1 cellular context compared by ENCODE assay signal in the genomic region with DNA sequence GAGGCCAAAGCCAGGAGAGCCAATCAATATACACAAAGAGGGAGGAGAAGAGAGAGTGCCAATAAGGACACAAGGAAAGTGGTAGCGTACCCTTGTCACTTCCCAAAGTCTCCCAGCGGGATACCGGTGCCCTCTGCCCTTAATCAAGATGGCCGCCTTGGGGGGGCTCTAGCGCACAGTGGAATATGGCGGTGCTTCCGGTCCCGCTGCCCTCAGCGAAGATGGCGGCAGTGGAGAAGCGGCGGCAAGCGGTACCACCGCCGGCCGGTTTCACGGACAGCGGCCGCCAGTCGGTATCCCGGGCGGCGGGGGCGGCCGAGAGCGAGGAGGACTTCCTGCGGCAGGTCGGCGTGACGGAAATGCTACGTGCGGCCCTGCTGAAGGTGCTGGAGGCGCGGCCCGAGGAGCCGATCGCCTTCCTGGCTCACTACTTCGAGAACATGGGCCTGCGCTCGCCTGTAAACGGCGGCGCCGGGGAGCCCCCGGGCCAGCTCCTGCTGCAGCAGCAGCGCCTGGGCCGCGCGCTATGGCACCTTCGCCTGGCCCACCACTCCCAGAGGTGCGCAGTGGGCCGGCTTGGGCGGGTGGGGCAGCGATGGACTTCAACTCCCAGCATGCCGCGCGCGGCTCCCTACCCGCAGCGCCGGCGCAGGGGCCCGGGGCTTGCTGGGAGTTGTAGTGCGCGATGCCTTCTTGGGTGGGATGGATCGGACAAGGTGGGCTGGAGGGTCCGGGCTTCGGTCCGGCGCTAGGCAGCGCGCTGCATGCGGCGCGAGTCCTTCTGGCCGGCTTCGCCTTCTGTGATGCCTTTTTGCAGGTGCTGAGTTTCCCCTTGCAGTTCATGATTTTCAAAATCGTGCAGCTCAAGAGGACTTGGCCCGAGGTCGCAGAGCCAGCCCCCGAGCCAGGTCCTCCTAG.
A peak's percentile ranks its signal among the peaks of the same experiment; 100 is the strongest.
TF ChIP-seq lines count a peak whose summit lies in the region.

A gene with protein sequence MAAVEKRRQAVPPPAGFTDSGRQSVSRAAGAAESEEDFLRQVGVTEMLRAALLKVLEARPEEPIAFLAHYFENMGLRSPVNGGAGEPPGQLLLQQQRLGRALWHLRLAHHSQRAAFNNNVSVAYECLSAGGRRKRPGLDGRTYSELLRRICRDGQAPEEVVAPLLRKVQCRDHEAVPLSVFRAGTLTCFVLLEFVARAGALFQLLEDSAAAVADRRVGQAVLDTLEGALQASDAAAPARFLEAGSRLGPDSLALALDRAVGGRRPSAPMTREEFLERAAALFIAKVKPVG (plus strand): TSS at position 212 of the 918 bp plus-strand sequence. CDS start 10 bp downstream, at position 222.

TF ChIP-seq in HepG2, 621 proteins besides CTCF, POLR2A, EP300 and RAD21 (continued from another document and continues in another):
- TF ChIP-seq RXRA (CRISPR knock-in tag; IDR thresholded peaks at IDR 0.05) (peak; percentile 42; the same call in 1 of the 2 replicates), LCORL (IDR thresholded peaks at IDR 0.05) (peak; percentile 79; the same call in 1 of the 2 replicates), LCORL (CRISPR knock-in tag; IDR thresholded peaks at IDR 0.05) (peak; percentile 50; the same call in 1 of the 2 replicates), NPAS2 (CRISPR knock-in tag; IDR thresholded peaks at IDR 0.05; ENCODE audit: borderline replicate concordance) (no peak), ZNF605 (CRISPR knock-in tag; IDR thresholded peaks at IDR 0.05) (peak; percentile 39), MTA3 (CRISPR knock-in tag; IDR thresholded peaks at IDR 0.05) (no peak), ZFP1 (CRISPR knock-in tag; IDR thresholded peaks at IDR 0.05) (no peak), TCF7 (IDR thresholded peaks at IDR 0.05; ENCODE audit: low read depth) (no peak), KLF6 (CRISPR knock-in tag; IDR thresholded peaks at IDR 0.05) (no peak), RBM22 (optimal IDR thresholded peaks at IDR 0.05; ENCODE audit: low read length) (no peak), MED13 (CRISPR knock-in tag; IDR thresholded peaks at IDR 0.05) (0 out of 2 replicates have a peak, but pooled peaks have one; percentile 45), NFYB (CRISPR knock-in tag; IDR thresholded peaks at IDR 0.05) (peak; percentile 78), TAF1 (CRISPR knock-in tag; IDR thresholded peaks at IDR 0.05) (peak; percentile 96), TOPORS (CRISPR knock-in tag; IDR thresholded peaks at IDR 0.05) (peak; percentile 40; the same call in 1 of the 2 replicates), ZNF205 (CRISPR knock-in tag; IDR thresholded peaks at IDR 0.05) (no peak), IKZF4 (CRISPR knock-in tag; IDR thresholded peaks at IDR 0.05; ENCODE audit: borderline replicate concordance, low read depth, not compliant biosample characterization) (peak; percentile 47), MEIS2 (CRISPR knock-in tag; IDR thresholded peaks at IDR 0.05) (no peak; the same call in 1 of the 2 replicates), FOXO1 (CRISPR knock-in tag; IDR thresholded peaks at IDR 0.05) (0 out of 2 replicates have a peak, but pooled peaks have one; percentile 4), ZNF615 (CRISPR knock-in tag; IDR thresholded peaks at IDR 0.05; ENCODE audit: borderline replicate concordance) (peak; percentile 85; the same call in 1 of the 2 replicates), TSC22D2 (CRISPR knock-in tag; IDR thresholded peaks at IDR 0.05; ENCODE audit: borderline replicate concordance) (no peak), SOX6 (IDR thresholded peaks at IDR 0.05) (no peak), SOX6 (CRISPR knock-in tag; IDR thresholded peaks at IDR 0.05) (no peak; the same call in 1 of the 2 replicates), PHF20 (CRISPR knock-in tag; IDR thresholded peaks at IDR 0.05) (peak; percentile 51), ZFP82 (CRISPR knock-in tag; IDR thresholded peaks at IDR 0.05; ENCODE audit: borderline replicate concordance) (peak; percentile 86; the same call in 1 of the 2 replicates), ZNF747 (CRISPR knock-in tag; IDR thresholded peaks at IDR 0.05; ENCODE audit: borderline replicate concordance) (no peak), THAP11 (CRISPR knock-in tag; IDR thresholded peaks at IDR 0.05) (peak; percentile 97), RARG (CRISPR knock-in tag; IDR thresholded peaks at IDR 0.05; ENCODE audit: low read depth) (no peak), MEF2D (CRISPR knock-in tag; IDR thresholded peaks at IDR 0.05) (no peak), SMAD9 (CRISPR knock-in tag; IDR thresholded peaks at IDR 0.05) (no peak), MED8 (CRISPR knock-in tag; IDR thresholded peaks at IDR 0.05; ENCODE audit: insufficient replicate concordance) (no peak)
- TF ChIP-seq, protein P1, sequence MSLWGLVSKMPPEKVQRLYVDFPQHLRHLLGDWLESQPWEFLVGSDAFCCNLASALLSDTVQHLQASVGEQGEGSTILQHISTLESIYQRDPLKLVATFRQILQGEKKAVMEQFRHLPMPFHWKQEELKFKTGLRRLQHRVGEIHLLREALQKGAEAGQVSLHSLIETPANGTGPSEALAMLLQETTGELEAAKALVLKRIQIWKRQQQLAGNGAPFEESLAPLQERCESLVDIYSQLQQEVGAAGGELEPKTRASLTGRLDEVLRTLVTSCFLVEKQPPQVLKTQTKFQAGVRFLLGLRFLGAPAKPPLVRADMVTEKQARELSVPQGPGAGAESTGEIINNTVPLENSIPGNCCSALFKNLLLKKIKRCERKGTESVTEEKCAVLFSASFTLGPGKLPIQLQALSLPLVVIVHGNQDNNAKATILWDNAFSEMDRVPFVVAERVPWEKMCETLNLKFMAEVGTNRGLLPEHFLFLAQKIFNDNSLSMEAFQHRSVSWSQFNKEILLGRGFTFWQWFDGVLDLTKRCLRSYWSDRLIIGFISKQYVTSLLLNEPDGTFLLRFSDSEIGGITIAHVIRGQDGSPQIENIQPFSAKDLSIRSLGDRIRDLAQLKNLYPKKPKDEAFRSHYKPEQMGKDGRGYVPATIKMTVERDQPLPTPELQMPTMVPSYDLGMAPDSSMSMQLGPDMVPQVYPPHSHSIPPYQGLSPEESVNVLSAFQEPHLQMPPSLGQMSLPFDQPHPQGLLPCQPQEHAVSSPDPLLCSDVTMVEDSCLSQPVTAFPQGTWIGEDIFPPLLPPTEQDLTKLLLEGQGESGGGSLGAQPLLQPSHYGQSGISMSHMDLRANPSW (CRISPR knock-in tag; IDR thresholded peaks at IDR 0.05; ENCODE audit: borderline replicate concordance) = no peak; the same call in 1 of the 2 replicates
- TF ChIP-seq, protein P2, sequence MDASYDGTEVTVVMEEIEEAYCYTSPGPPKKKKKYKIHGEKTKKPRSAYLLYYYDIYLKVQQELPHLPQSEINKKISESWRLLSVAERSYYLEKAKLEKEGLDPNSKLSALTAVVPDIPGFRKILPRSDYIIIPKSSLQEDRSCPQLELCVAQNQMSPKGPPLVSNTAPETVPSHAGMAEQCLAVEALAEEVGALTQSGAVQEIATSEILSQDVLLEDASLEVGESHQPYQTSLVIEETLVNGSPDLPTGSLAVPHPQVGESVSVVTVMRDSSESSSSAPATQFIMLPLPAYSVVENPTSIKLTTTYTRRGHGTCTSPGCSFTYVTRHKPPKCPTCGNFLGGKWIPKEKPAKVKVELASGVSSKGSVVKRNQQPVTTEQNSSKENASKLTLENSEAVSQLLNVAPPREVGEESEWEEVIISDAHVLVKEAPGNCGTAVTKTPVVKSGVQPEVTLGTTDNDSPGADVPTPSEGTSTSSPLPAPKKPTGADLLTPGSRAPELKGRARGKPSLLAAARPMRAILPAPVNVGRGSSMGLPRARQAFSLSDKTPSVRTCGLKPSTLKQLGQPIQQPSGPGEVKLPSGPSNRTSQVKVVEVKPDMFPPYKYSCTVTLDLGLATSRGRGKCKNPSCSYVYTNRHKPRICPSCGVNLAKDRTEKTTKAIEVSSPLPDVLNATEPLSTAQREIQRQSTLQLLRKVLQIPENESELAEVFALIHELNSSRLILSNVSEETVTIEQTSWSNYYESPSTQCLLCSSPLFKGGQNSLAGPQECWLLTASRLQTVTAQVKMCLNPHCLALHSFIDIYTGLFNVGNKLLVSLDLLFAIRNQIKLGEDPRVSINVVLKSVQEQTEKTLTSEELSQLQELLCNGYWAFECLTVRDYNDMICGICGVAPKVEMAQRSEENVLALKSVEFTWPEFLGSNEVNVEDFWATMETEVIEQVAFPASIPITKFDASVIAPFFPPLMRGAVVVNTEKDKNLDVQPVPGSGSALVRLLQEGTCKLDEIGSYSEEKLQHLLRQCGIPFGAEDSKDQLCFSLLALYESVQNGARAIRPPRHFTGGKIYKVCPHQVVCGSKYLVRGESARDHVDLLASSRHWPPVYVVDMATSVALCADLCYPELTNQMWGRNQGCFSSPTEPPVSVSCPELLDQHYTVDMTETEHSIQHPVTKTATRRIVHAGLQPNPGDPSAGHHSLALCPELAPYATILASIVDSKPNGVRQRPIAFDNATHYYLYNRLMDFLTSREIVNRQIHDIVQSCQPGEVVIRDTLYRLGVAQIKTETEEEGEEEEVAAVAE (CRISPR knock-in tag; IDR thresholded peaks at IDR 0.05; ENCODE audit: borderline replicate concordance) = peak; percentile 93
- TF ChIP-seq, protein P3, sequence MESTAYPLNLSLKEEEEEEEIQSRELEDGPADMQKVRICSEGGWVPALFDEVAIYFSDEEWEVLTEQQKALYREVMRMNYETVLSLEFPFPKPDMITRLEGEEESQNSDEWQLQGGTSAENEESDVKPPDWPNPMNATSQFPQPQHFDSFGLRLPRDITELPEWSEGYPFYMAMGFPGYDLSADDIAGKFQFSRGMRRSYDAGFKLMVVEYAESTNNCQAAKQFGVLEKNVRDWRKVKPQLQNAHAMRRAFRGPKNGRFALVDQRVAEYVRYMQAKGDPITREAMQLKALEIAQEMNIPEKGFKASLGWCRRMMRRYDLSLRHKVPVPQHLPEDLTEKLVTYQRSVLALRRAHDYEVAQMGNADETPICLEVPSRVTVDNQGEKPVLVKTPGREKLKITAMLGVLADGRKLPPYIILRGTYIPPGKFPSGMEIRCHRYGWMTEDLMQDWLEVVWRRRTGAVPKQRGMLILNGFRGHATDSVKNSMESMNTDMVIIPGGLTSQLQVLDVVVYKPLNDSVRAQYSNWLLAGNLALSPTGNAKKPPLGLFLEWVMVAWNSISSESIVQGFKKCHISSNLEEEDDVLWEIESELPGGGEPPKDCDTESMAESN (CRISPR knock-in tag; conservative IDR thresholded peaks at IDR 0.05) = 0 out of 2 replicates have a peak, but pooled peaks have one; percentile 20
- TF ChIP-seq, protein P4, sequence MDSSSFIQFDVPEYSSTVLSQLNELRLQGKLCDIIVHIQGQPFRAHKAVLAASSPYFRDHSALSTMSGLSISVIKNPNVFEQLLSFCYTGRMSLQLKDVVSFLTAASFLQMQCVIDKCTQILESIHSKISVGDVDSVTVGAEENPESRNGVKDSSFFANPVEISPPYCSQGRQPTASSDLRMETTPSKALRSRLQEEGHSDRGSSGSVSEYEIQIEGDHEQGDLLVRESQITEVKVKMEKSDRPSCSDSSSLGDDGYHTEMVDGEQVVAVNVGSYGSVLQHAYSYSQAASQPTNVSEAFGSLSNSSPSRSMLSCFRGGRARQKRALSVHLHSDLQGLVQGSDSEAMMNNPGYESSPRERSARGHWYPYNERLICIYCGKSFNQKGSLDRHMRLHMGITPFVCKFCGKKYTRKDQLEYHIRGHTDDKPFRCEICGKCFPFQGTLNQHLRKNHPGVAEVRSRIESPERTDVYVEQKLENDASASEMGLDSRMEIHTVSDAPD (CRISPR knock-in tag; IDR thresholded peaks at IDR 0.05) = peak; percentile 19; the same call in 1 of the 2 replicates
- TF ChIP-seq, protein P5, sequence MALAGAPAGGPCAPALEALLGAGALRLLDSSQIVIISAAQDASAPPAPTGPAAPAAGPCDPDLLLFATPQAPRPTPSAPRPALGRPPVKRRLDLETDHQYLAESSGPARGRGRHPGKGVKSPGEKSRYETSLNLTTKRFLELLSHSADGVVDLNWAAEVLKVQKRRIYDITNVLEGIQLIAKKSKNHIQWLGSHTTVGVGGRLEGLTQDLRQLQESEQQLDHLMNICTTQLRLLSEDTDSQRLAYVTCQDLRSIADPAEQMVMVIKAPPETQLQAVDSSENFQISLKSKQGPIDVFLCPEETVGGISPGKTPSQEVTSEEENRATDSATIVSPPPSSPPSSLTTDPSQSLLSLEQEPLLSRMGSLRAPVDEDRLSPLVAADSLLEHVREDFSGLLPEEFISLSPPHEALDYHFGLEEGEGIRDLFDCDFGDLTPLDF (CRISPR knock-in tag; IDR thresholded peaks at IDR 0.05) = 0 out of 2 replicates have a peak, but pooled peaks have one; percentile 13
- TF ChIP-seq, protein P6, sequence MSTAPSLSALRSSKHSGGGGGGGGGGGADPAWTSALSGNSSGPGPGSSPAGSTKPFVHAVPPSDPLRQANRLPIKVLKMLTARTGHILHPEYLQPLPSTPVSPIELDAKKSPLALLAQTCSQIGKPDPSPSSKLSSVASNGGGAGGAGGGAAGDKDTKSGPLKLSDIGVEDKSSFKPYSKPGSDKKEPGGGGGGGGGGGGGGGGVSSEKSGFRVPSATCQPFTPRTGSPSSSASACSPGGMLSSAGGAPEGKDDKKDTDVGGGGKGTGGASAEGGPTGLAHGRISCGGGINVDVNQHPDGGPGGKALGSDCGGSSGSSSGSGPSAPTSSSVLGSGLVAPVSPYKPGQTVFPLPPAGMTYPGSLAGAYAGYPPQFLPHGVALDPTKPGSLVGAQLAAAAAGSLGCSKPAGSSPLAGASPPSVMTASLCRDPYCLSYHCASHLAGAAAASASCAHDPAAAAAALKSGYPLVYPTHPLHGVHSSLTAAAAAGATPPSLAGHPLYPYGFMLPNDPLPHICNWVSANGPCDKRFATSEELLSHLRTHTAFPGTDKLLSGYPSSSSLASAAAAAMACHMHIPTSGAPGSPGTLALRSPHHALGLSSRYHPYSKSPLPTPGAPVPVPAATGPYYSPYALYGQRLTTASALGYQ (CRISPR knock-in tag; IDR thresholded peaks at IDR 0.05) = 0 out of 2 replicates have a peak, but pooled peaks have one; percentile 27
- TF ChIP-seq, protein P7, sequence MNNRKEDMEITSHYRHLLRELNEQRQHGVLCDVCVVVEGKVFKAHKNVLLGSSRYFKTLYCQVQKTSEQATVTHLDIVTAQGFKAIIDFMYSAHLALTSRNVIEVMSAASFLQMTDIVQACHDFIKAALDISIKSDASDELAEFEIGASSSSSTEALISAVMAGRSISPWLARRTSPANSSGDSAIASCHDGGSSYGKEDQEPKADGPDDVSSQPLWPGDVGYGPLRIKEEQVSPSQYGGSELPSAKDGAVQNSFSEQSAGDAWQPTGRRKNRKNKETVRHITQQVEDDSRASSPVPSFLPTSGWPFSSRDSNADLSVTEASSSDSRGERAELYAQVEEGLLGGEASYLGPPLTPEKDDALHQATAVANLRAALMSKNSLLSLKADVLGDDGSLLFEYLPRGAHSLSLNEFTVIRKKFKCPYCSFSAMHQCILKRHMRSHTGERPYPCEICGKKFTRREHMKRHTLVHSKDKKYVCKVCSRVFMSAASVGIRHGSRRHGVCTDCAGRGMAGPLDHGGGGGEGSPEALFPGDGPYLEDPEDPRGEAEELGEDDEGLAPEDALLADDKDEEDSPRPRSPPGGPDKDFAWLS (CRISPR knock-in tag; IDR thresholded peaks at IDR 0.05; ENCODE audit: borderline replicate concordance) = no peak
- TF ChIP-seq, protein P8, sequence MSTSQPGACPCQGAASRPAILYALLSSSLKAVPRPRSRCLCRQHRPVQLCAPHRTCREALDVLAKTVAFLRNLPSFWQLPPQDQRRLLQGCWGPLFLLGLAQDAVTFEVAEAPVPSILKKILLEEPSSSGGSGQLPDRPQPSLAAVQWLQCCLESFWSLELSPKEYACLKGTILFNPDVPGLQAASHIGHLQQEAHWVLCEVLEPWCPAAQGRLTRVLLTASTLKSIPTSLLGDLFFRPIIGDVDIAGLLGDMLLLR (CRISPR knock-in tag; IDR thresholded peaks at IDR 0.05) = no peak; the same call in 1 of the 2 replicates
